In genomic region chr12:122190842-122191668, GRCh38 we compare ENCODE assay signal across 8 cellular contexts. TPM values are rescaled to one million over a fixed set of nuclear protein-coding genes. Genes with fewer than 3 reads are reported as not detected.
A peak's percentile ranks its signal among the peaks of the same experiment; 100 is the strongest.
DNase-seq lines count a peak whose midpoint lies in the region; ATAC-seq and TF ChIP-seq lines count a peak whose summit lies in the region.

No MANE protein-coding gene starts in this region.

- no peak overlapping the region for H3K4me3 ChIP-seq in heart right ventricle
- no peak overlapping the region for H3K4me3 ChIP-seq in spleen

- WGBS in heart right ventricle, 2 donors, result 64 to 69% methylated on average over 18 of the region's 18 CpGs
- WGBS in spleen, 5 donors, result 65 to 70% (median 67%) methylated on average over 16 to 18 of the region's 18 CpGs

- H3K27me3 Mint-ChIP-seq in activated naive CD4-positive, alpha-beta T cell treated with anti-CD3 and anti-CD28 coated beads for 36 hours (ENCODE audit: low read depth), result peaks cover 3% of the 10 kb centered on the region

- TF ChIP-seq POLR2A in spleen (IDR thresholded peaks at IDR 0.05), result no peak

- H3K4me3 Mint-ChIP-seq in activated naive CD4-positive, alpha-beta T cell treated with anti-CD3 and anti-CD28 coated beads for 36 hours, result no peak overlapping the region

- H3K9me3 ChIP-seq in heart right ventricle (peaks cover 0 to 14% (median 0%) of the 10 kb centered on the region in 11 donors), spleen (peaks cover 0 to 13% (median 6%) of the 10 kb centered on the region in 8 donors)

- TF ChIP-seq CTCF in heart right ventricle (IDR thresholded peaks at IDR 0.05), result peak; percentile 35 to 80 (median 66)
- peak; percentile 52 to 87 (median 76) for TF ChIP-seq CTCF in spleen (IDR thresholded peaks at IDR 0.05 in 8 of 11, conservative IDR thresholded peaks at IDR 0.05 in 3 of 11)

- H3K27me3 ChIP-seq in heart right ventricle (no peaks in the 10 kb centered on the region), spleen (replicated peaks in 1 of 7) (peaks cover 0 to 10% (median 0%) of the 10 kb centered on the region in 7 donors)

- CTCF ChIA-PET in activated naive CD4-positive, alpha-beta T cell treated with anti-CD3 and anti-CD28 coated beads for 36 hours (lab: Charles Lee), result interaction anchor here (0.5 to 2.1 kb wide), 19 partner anchors 19 to 313 kb away, joined by 3 to 6 read pairs (median 3); no protein-coding TSS in a partner anchor

- H3K36me3 ChIP-seq in heart right ventricle, result no peaks in the 10 kb centered on the region
- H3K36me3 ChIP-seq in spleen, result no peaks in the 10 kb centered on the region

- H3K27ac Mint-ChIP-seq in activated naive CD4-positive, alpha-beta T cell treated with anti-CD3 and anti-CD28 coated beads for 36 hours, result no peak overlapping the region

- intact Hi-C loops in activated naive CD4-positive, alpha-beta T cell treated with anti-CD3 and anti-CD28 coated beads for 36 hours (cut with micrococcal nuclease), result loop anchor here (1.0 to 2.0 kb wide), 4 partner anchors 31 to 137 kb away; no protein-coding TSS in a partner anchor
- intact Hi-C loops in heart right ventricle (cut with DNase I) (loop anchor here in 4 of 10 donors (2.0 to 10.0 kb wide), 4 partner anchors 59 to 276 kb away; partner anchors contain the start of gene CFAP251 (in 1 of the 4)), spleen (cut with DNase I; ENCODE audit: low total_unique reads) (no loop called here)

- H3K36me3 Mint-ChIP-seq in activated naive CD4-positive, alpha-beta T cell treated with anti-CD3 and anti-CD28 coated beads for 36 hours (ENCODE audit: low read depth), result no peaks in the 10 kb centered on the region

- no peaks in the 10 kb centered on the region for H3K4me1 Mint-ChIP-seq in activated naive CD4-positive, alpha-beta T cell treated with anti-CD3 and anti-CD28 coated beads for 36 hours (ENCODE audit: low read depth)

- peaks cover 3% of the 10 kb centered on the region for H3K9me3 Mint-ChIP-seq in activated naive CD4-positive, alpha-beta T cell treated with anti-CD3 and anti-CD28 coated beads for 36 hours

- peak; percentile 20 to 83 (median 64) for ATAC-seq in heart right ventricle
- no peak for ATAC-seq in HG03442 (IDR thresholded peaks at IDR 0.05; ENCODE audit: unreplicated experiment)

- H3K27ac ChIP-seq in heart right ventricle (no peak overlapping the region), spleen (no peak overlapping the region)

- H3K4me1 ChIP-seq in heart right ventricle (no peaks in the 10 kb centered on the region), spleen (peaks cover 0 to 6% (median 0%) of the 10 kb centered on the region in 6 donors)

- DNase-seq in EH (ENCODE audit: low read depth) (peak; percentile 62), HuH-7.5 (ENCODE audit: low spot score) (peak; percentile 89), SHP77 treated with DMSO at 0.1 percent for 48 hours (lab: John Stamatoyannopoulos, UW) (peak; percentile 49), heart right ventricle (peak; percentile 22 to 44), spleen (peak; percentile 82), cerebellar nuclear complex (lab: John Stamatoyannopoulos, UW) (no peak)
- DNase-seq in activated naive CD4-positive, alpha-beta T cell treated with anti-CD3 and anti-CD28 coated beads for 36 hours, result peak; percentile 82

RNA-seq across cellular contexts. Expression of gene LRRC43, which starts 8.1 kb away (rescaled TPM):
- under 1 TPM in 1 of 2 experiments, not detected in 1; 0.60 TPM for total RNA-seq in activated naive CD4-positive, alpha-beta T cell treated with anti-CD3 and anti-CD28 coated beads for 36 hours
- total RNA-seq in heart right ventricle (1 to 10 TPM in 3 of 10 donors, under 1 TPM in 5, not detected in 2; 0.23 to 1.6 (median 0.74) TPM), spleen (1 to 10 TPM in 3 of 7 donors, under 1 TPM in 4; 0.37 to 5.2 (median 0.95) TPM)
- polyA plus RNA-seq in heart right ventricle (under 1 TPM; 0.07 to 0.73 TPM), spleen (under 1 TPM; 0.13 to 0.24 (median 0.20) TPM)

RNA-seq across cellular contexts. Expression of gene B3GNT4, which starts 12.5 kb away (rescaled TPM):
- total RNA-seq in activated naive CD4-positive, alpha-beta T cell treated with anti-CD3 and anti-CD28 coated beads for 36 hours, result under 1 TPM; 0.43 to 0.67 TPM
- total RNA-seq in heart right ventricle (not detected), spleen (not detected)
- polyA plus RNA-seq in heart right ventricle (under 1 TPM; 0.29 to 0.70 TPM), spleen (under 1 TPM; 0.42 to 0.54 (median 0.49) TPM)

RNA-seq across cellular contexts. Expression of gene IL31, which starts 17.0 kb away (rescaled TPM):
- not detected for total RNA-seq in activated naive CD4-positive, alpha-beta T cell treated with anti-CD3 and anti-CD28 coated beads for 36 hours
- total RNA-seq in heart right ventricle (not detected), spleen (not detected)
- polyA plus RNA-seq in heart right ventricle (not detected), spleen (not detected)

RNA-seq across cellular contexts. Expression of gene DIABLO, which starts 34.8 kb away (rescaled TPM):
- total RNA-seq in activated naive CD4-positive, alpha-beta T cell treated with anti-CD3 and anti-CD28 coated beads for 36 hours, result 10 to 100 TPM; 46.1 to 48.1 TPM
- total RNA-seq in heart right ventricle (10 to 100 TPM; 25.7 to 35.2 (median 32.8) TPM), spleen (10 to 100 TPM; 30.5 to 55.7 (median 36.1) TPM)
- polyA plus RNA-seq in heart right ventricle (10 to 100 TPM; 18.1 to 68.6 TPM), spleen (10 to 100 TPM; 38.8 to 46.7 (median 40.3) TPM)

Comparison
In these comparisons a context has a peak if more than half of its experiments do, and no peak if none do; other contexts are left out.
1. DNase-seq: peak in EH (single experiment), HuH-7.5 (single experiment), SHP77 treated with DMSO at 0.1 percent for 48 hours (single experiment), activated naive CD4-positive, alpha-beta T cell treated with anti-CD3 and anti-CD28 coated beads for 36 hours (single experiment), heart right ventricle (2 of 2) and spleen (single experiment); none in cerebellar nuclear complex (0 of 2).